Comparison of ENCODE assay signal across 17 cellular contexts in genomic region chr12:93176610-93177126, GRCh38.
DNase-seq lines count a peak whose midpoint lies in the region; ATAC-seq, FAIRE-seq and TF ChIP-seq lines count a peak whose summit lies in the region.
"Had no signal": no experiment of that assay in that cellular context is flagged by ENCODE, and none has a peak within 500 bp of the region (broad histone marks: within the 10 kb centered on the region; RNA-seq: fewer than 3 reads in every experiment).

No MANE protein-coding gene starts in this region.

- H3K27ac ChIP-seq in MM.1S (ENCODE audit: low read length) (no peak overlapping the region), GM12878 (ENCODE audit: control insufficient read depth, insufficient read depth) (no peak overlapping the region), hepatocyte (peak overlapping the region; percentile 92)
- H3K27ac ChIP-seq: upper lobe of right lung had no signal

- CTCF ChIA-PET in GM12878 (lab: Yijun Ruan, JAX) = interaction anchor here (0.7 to 1.2 kb wide), 4 partner anchors 9 to 392 kb away, joined by 3 read pairs; no protein-coding TSS in a partner anchor

- SMC1A ChIA-PET in GM12878 (lab: Charles Lee; ENCODE audit: uncharacterized antibody, unreplicated experiment) = interaction anchor here (0.7 to 1.8 kb wide), 10 partner anchors 9 to 483 kb away, joined by 3 to 10 read pairs (median 4); no protein-coding TSS in a partner anchor

- H3K4me3 ChIP-seq in MM.1S (ENCODE audit: low read length) = no peak overlapping the region
- no peak overlapping the region for H3K4me3 ChIP-seq in GM12878
- no peak overlapping the region for H3K4me3 ChIP-seq in hepatocyte
- H3K4me3 ChIP-seq: prostate gland, upper lobe of right lung had no signal

- no peaks in the 10 kb centered on the region for H3K4me1 ChIP-seq in MM.1S (ENCODE audit: low read length)
- H3K4me1 ChIP-seq in GM12878 (ENCODE audit: control insufficient read depth, insufficient read depth, low read length) = peaks cover 19% of the 10 kb centered on the region
- H3K4me1 ChIP-seq in hepatocyte (ENCODE audit: insufficient read depth) = peaks cover 27% of the 10 kb centered on the region
- H3K4me1 ChIP-seq: upper lobe of right lung had no signal

- RAD21 ChIA-PET in GM12878 (lab: Charles Lee; ENCODE audit: unreplicated experiment) = interaction anchor here (0.8 to 3.3 kb wide), 3 partner anchors 9 to 79 kb away, joined by 3 to 10 read pairs (median 8); no protein-coding TSS in a partner anchor

- H3K9me3 ChIP-seq in MM.1S (replicated peaks; ENCODE audit: insufficient read depth, low read length) = no peaks in the 10 kb centered on the region
- H3K9me3 ChIP-seq in GM12878 (replicated peaks; ENCODE audit: control insufficient read depth, insufficient read depth, low read length) = no peaks in the 10 kb centered on the region; the same call in 2 of the 3 replicates
- H3K9me3 ChIP-seq in hepatocyte (ENCODE audit: low read depth) = no peaks in the 10 kb centered on the region
- H3K9me3 ChIP-seq: BE2C, prostate gland, upper lobe of right lung had no signal

- intact Hi-C loops in GM12878 (cut with micrococcal nuclease; ENCODE audit: unreplicated experiment) = no loop called here

- WGBS in GM12878 (ENCODE audit: insufficient coverage, insufficient replicate concordance, low lambda C conversion rate, missing lambda C conversion rate) = 5% methylated on average over 2 of the region's 2 CpGs
- 31% methylated on average over 2 of the region's 2 CpGs for WGBS in hepatocyte (ENCODE audit: low lambda C conversion rate, missing lambda C conversion rate)

- H3K36me3 ChIP-seq in MM.1S (replicated peaks; ENCODE audit: insufficient read depth, low read length) (no peaks in the 10 kb centered on the region), GM12878 (ENCODE audit: control insufficient read depth in 2 of 2, insufficient read depth in 2 of 2, low read length in 1 of 2) (no peaks in the 10 kb centered on the region), hepatocyte (replicated peaks; ENCODE audit: insufficient read depth, low read depth) (no peaks in the 10 kb centered on the region)
- H3K36me3 ChIP-seq: BE2C, prostate gland, upper lobe of right lung had no signal

- H3K27me3 Mint-ChIP-seq in stimulated activated memory B cell treated with anti-CD40 and anti-IgM and Interleukin-4, amounts not matched to agents 10 μg/mL and 1 μg/mL and 100 μg/mL, for 72 hours = no peaks in the 10 kb centered on the region
- H3K27me3 Mint-ChIP-seq: naive B cell had no signal

- no peak for TF ChIP-seq EP300 in GM12878 (IDR thresholded peaks at IDR 0.05; ENCODE audit: borderline replicate concordance in 1 of 2, control insufficient read depth in 1 of 2, low read depth in 2 of 2, low read length in 2 of 2)

- POLR2A ChIA-PET in GM12878 (lab: Charles Lee) = interaction anchor here (0.5 kb wide), 1 partner anchor 244 kb away, joined by 3 read pairs; no protein-coding TSS in a partner anchor

- H3K9me3 Mint-ChIP-seq in stimulated activated memory B cell treated with anti-CD40 and anti-IgM and Interleukin-4, amounts not matched to agents 10 μg/mL and 1 μg/mL and 100 μg/mL, for 72 hours = no peaks in the 10 kb centered on the region
- no peaks in the 10 kb centered on the region for H3K9me3 Mint-ChIP-seq in activated naive CD4-positive, alpha-beta T cell treated with anti-CD3 and anti-CD28 coated beads, Interleukin-2, amount 50 U/mL, for 72 hours
- H3K9me3 Mint-ChIP-seq: naive B cell had no signal

- H3K9ac ChIP-seq in MM.1S (ENCODE audit: low read length) (no peak overlapping the region), GM12878 (ENCODE audit: control insufficient read depth, insufficient read depth, low read length) (no peak overlapping the region)

- ATAC-seq in GM12878 (no peak; the same call in 1 of the 3 replicates), GM18520 (IDR thresholded peaks at IDR 0.05; ENCODE audit: unreplicated experiment) (no peak)
- no peak for ATAC-seq in stimulated activated memory B cell treated with anti-CD40 and anti-IgM and Interleukin-4, amounts not matched to agents 10 μg/mL and 1 μg/mL and 100 μg/mL, for 72 hours
- no peak for ATAC-seq in activated naive CD4-positive, alpha-beta T cell treated with anti-CD3 and anti-CD28 coated beads, Interleukin-2, amount 50 U/mL, for 72 hours
- ATAC-seq: upper lobe of right lung had no signal

- peaks cover 21% of the 10 kb centered on the region for H3K4me1 Mint-ChIP-seq in stimulated activated memory B cell treated with anti-CD40 and anti-IgM and Interleukin-4, amounts not matched to agents 10 μg/mL and 1 μg/mL and 100 μg/mL, for 72 hours

- FAIRE-seq in GM12878 (lab: Jason Lieb, UNC) = no peak
- FAIRE-seq: keratinocyte had no signal

- H3K36me3 Mint-ChIP-seq in stimulated activated memory B cell treated with anti-CD40 and anti-IgM and Interleukin-4, amounts not matched to agents 10 μg/mL and 1 μg/mL and 100 μg/mL, for 72 hours = no peaks in the 10 kb centered on the region
- no peaks in the 10 kb centered on the region for H3K36me3 Mint-ChIP-seq in activated naive CD4-positive, alpha-beta T cell treated with anti-CD3 and anti-CD28 coated beads, Interleukin-2, amount 50 U/mL, for 72 hours
- H3K36me3 Mint-ChIP-seq: naive B cell had no signal

- no peak overlapping the region for H3K4me3 Mint-ChIP-seq in stimulated activated memory B cell treated with anti-CD40 and anti-IgM and Interleukin-4, amounts not matched to agents 10 μg/mL and 1 μg/mL and 100 μg/mL, for 72 hours
- H3K4me3 Mint-ChIP-seq: naive B cell had no signal

- peak overlapping the region; percentile 19; the same call in 1 of the 2 replicates for H2AFZ ChIP-seq in MM.1S (ENCODE audit: low read length)
- H2AFZ ChIP-seq in GM12878 (ENCODE audit: control insufficient read depth, low read depth, low read length) = peak overlapping the region; percentile 62
- H2AFZ ChIP-seq in hepatocyte = no peak overlapping the region

- TF ChIP-seq RAD21 in GM12878 (IDR thresholded peaks at IDR 0.05; ENCODE audit: insufficient read depth, low read depth, low read length) = no peak

- H3K79me2 ChIP-seq in MM.1S (ENCODE audit: low read length) (no peaks in the 10 kb centered on the region), GM12878 (ENCODE audit: control insufficient read depth, insufficient read depth, low read length) (no peaks in the 10 kb centered on the region), hepatocyte (no peaks in the 10 kb centered on the region)

- H3F3A ChIP-seq in MM.1S (ENCODE audit: insufficient read depth, low read length) = no peaks in the 10 kb centered on the region

- H3K27ac Mint-ChIP-seq in stimulated activated memory B cell treated with anti-CD40 and anti-IgM and Interleukin-4, amounts not matched to agents 10 μg/mL and 1 μg/mL and 100 μg/mL, for 72 hours = peak overlapping the region; percentile 51
- H3K27ac Mint-ChIP-seq in activated naive CD4-positive, alpha-beta T cell treated with anti-CD3 and anti-CD28 coated beads, Interleukin-2, amount 50 U/mL, for 72 hours = no peak overlapping the region

- TF ChIP-seq CTCF in MM.1S (IDR thresholded peaks at IDR 0.05; ENCODE audit: low read length) = no peak
- TF ChIP-seq CTCF in GM12878 (IDR thresholded peaks at IDR 0.05 in 2 of 3, conservative IDR thresholded peaks at IDR 0.05 in 1 of 3; ENCODE audit: control insufficient read depth in 2 of 3, extremely low read depth in 1 of 3, insufficient read depth in 1 of 3, low read depth in 3 of 3, low read length in 3 of 3) = no peak
- no peak for TF ChIP-seq CTCF in hepatocyte (IDR thresholded peaks at IDR 0.05; ENCODE audit: poor library complexity)

- in situ Hi-C loops in GM12878 (cut with MboI) = no loop called here

- no peaks in the 10 kb centered on the region for H3K9me2 ChIP-seq in MM.1S (replicated peaks; ENCODE audit: insufficient read depth, low read length)
- H3K9me2 ChIP-seq in hepatocyte (replicated peaks; ENCODE audit: insufficient read depth) = no peaks in the 10 kb centered on the region

- DNase-seq in MM.1S (no peak), GM12878 (ENCODE audit: low read depth, low spot score) (no peak), hepatocyte (ENCODE audit: low spot score) (no peak), HT-29 (ENCODE audit: low spot score) (no peak)
- no peak for DNase-seq in activated naive CD4-positive, alpha-beta T cell treated with anti-CD3 and anti-CD28 coated beads, Interleukin-2, amount 50 U/mL, for 72 hours (ENCODE audit: low spot score in 2 of 2)
- DNase-seq: activated effector memory CD4-positive, alpha-beta T cell treated with Interleukin-2 at 50 U/mL for 16 hours; BE2C; DMS 273 treated with DMSO at 0.1 percent for 48 hours; effector memory CD4-positive, alpha-beta T cell; Kasumi-1; naive B cell; NCI-H1436; upper lobe of right lung had no signal

- H4K20me1 ChIP-seq in MM.1S (ENCODE audit: insufficient read depth, low read length) = no peaks in the 10 kb centered on the region
- H4K20me1 ChIP-seq in GM12878 (ENCODE audit: control insufficient read depth, insufficient read depth) = no peaks in the 10 kb centered on the region
- H4K20me1 ChIP-seq in hepatocyte (ENCODE audit: insufficient read depth, poor library complexity, severe bottlenecking) = no peaks in the 10 kb centered on the region

- BruUV-seq in GM12878 (replicated peaks; lab: Mats Ljungman, UMichigan) = no TSS peak

- TF ChIP-seq POLR2A in GM12878 (IDR thresholded peaks at IDR 0.05; ENCODE audit: low read depth, low read length) = no peak

- H3K4me2 ChIP-seq in MM.1S (ENCODE audit: low read depth, low read length) (peak overlapping the region; percentile 12; the same call in 1 of the 2 replicates), GM12878 (ENCODE audit: control insufficient read depth, insufficient read depth) (peak overlapping the region; percentile 38; the same call in 1 of the 2 replicates), hepatocyte (peak overlapping the region; percentile 21)

- H3K27me3 ChIP-seq in MM.1S (replicated peaks; ENCODE audit: insufficient read depth, low read length) (no peaks in the 10 kb centered on the region), GM12878 (replicated peaks in 1 of 2; ENCODE audit: control insufficient read depth in 2 of 2, insufficient read depth in 2 of 2, low read length in 1 of 2) (no peaks in the 10 kb centered on the region), hepatocyte (no peaks in the 10 kb centered on the region)
- H3K27me3 ChIP-seq: BE2C, upper lobe of right lung had no signal

TF ChIP-seq in GM12878, 131 proteins besides CTCF, POLR2A, EP300 and RAD21 (continues in another document):
- TF ChIP-seq RFX5 (IDR thresholded peaks at IDR 0.05; ENCODE audit: low read depth, low read length) = no peak
